Comparison of ENCODE assay signal across 17 cellular contexts in genomic region chr2:220117010-220117409, GRCh38.
"Had no signal": no experiment of that assay in that cellular context is flagged by ENCODE, and none has a peak within 500 bp of the region (broad histone marks: within the 10 kb centered on the region; RNA-seq: fewer than 3 reads in every experiment).

No MANE protein-coding gene starts in this region.

- DNase-seq: cortex of kidney; dorsolateral prefrontal cortex; effector CD8-positive, alpha-beta T cell; heart left ventricle; hippocampal formation; left colon; mammary epithelial cell; naive thymus-derived CD4-positive, alpha-beta T cell; posterior cingulate gyrus; spleen; stimulated activated CD4-positive, alpha-beta T cell treated with anti-CD3 and anti-CD28 coated beads, Interleukin-15, amount 100 ng/mL, for 24 hours; stimulated activated CD4-positive, alpha-beta T cell treated with anti-CD3 and anti-CD28 coated beads, Interleukin-1b, Interleukin-23, amount 100 ng/mL, for 48 hours; stimulated activated CD4-positive, alpha-beta T cell treated with anti-CD3 and anti-CD28 coated beads, Interleukin-4, amount 100 ng/mL, for 24 hours; tibial artery; upper lobe of left lung had no signal

- ATAC-seq: heart left ventricle; left colon; naive thymus-derived CD4-positive, alpha-beta T cell; sciatic nerve; stimulated activated memory B cell treated with anti-CD40 and anti-IgM and Interleukin-4, amounts not matched to agents 10 μg/mL and 1 μg/mL and 100 μg/mL, for 72 hours had no signal
